Comparison of ENCODE assay signal across 17 cellular contexts in genomic region chr6:168649209-168649608, GRCh38.
DNase-seq lines count a peak whose midpoint lies in the region; ATAC-seq, FAIRE-seq and TF ChIP-seq lines count a peak whose summit lies in the region.
"Had no signal": no experiment of that assay in that cellular context is flagged by ENCODE, and none has a peak within 500 bp of the region (broad histone marks: within the 10 kb centered on the region; RNA-seq: fewer than 3 reads in every experiment).

No MANE protein-coding gene starts in this region.

- intact Hi-C loops in sciatic nerve (cut with DNase I) = no loop called here

- FAIRE-seq in frontal cortex (lab: Jason Lieb, UNC) = no peak
- FAIRE-seq: GM12892 had no signal

- H3K27ac ChIP-seq in C4-2B = peak overlapping the region; percentile 78; the same call in 1 of the 2 replicates
- H3K27ac ChIP-seq in VCaP = peak overlapping the region; percentile 97
- H3K27ac ChIP-seq: GM23248 had no signal

- TF ChIP-seq CTCF in C4-2B (conservative IDR thresholded peaks at IDR 0.05) (no peak), VCaP (conservative IDR thresholded peaks at IDR 0.05) (no peak)

- ATAC-seq in sciatic nerve = peak; percentile 34
- no peak for ATAC-seq in HG03442 (IDR thresholded peaks at IDR 0.05; ENCODE audit: unreplicated experiment)
- no peak for ATAC-seq in GM21447 (IDR thresholded peaks at IDR 0.05; ENCODE audit: unreplicated experiment)
- no peak for ATAC-seq in HG02759 (IDR thresholded peaks at IDR 0.05; ENCODE audit: unreplicated experiment)
- ATAC-seq: PC-3 had no signal

- peak; percentile 81 for DNase-seq in NCI-H146 (lab: John Stamatoyannopoulos, UW)
- no peak for DNase-seq in sciatic nerve (ENCODE audit: low spot score)
- DNase-seq in frontal cortex (ENCODE audit: low spot score in 2 of 2) = no peak
- DNase-seq: GM23248, Kasumi-1, MM.1S, NCI-H1092 treated with DMSO at 0.1 percent for 48 hours, NCI-H187 treated with DMSO at 0.1 percent for 48 hours, NCI-H446 treated with DMSO at 0.1 percent for 48 hours, NCI-H748 treated with DMSO at 0.1 percent for 48 hours, PC-3 had no signal
